In the genomic region with DNA sequence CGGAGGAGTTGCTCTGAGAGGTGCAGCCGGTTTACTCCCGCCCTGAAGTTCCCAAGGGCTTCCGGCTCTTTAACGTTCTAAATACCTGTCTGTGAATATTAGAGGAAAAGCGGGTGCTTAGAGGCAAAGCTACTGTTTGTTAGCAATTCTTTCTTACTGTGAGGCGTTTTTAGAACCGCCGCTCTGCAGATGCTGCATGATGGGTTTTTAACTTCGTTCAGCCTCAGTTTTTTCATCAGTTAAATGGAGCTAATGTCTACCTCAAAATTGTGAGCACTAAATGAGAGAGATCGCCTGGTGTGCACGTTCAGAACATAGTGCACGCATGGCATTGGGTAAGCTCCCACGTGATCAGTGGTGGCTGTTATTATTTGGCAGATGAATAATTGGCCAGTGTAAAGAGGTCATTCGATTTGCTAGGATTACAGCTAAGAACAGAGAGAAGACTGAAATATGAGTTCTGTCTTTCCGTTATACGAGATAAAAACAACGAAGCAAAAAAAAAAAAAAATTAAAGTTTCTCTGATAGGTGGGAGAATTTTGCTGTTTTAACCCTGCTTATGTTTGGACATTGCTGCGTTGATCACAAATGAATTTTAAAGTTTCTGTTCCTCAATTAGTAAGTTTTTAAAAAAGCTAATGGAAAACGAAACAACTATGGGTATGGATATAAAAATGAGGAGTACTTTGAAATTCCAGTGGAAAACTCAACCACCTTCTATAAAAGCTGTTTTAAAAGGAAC, we compare ENCODE assay signal across 8 cellular contexts. TPM values are rescaled to one million over a fixed set of nuclear protein-coding genes. Genes with fewer than 3 reads are reported as not detected.
DNase-seq lines count a peak whose midpoint lies in the region; ATAC-seq and TF ChIP-seq lines count a peak whose summit lies in the region.

No MANE protein-coding gene starts in this region.

- DNase-seq in NCI-H1436 treated with DMSO at 0.1 percent for 48 hours (lab: John Stamatoyannopoulos, UW) (peak; percentile 86), T-helper 17 cell (peak in 1 of 3 donors; percentile 18), choroid plexus epithelial cell (ENCODE audit: low read depth) (peak; percentile 96), left lung (peak; percentile 34 to 70)
- peak; percentile 10 for DNase-seq in stimulated activated CD8-positive, alpha-beta memory T cell treated with anti-CD3 and anti-CD28 coated beads, Interleukin-15, amount 100 ng/mL, for 1 hour (ENCODE audit: low read depth)

- H3K27ac ChIP-seq in 22Rv1 (peak overlapping the region; percentile 86), left lung (peak overlapping the region; percentile 93 to 97)

- H3K4me3 Mint-ChIP-seq in T-helper 17 cell, result peak overlapping the region; percentile 97

- peaks cover 0 to 37% of the 10 kb centered on the region in 2 donors for H3K4me1 ChIP-seq in left lung

- H3K4me1 Mint-ChIP-seq in T-helper 17 cell, result peaks cover 28% of the 10 kb centered on the region

- no peaks in the 10 kb centered on the region for H3K27me3 Mint-ChIP-seq in T-helper 17 cell

- H3K36me3 ChIP-seq in left lung, result no peaks in the 10 kb centered on the region

- ATAC-seq in GM18498 (IDR thresholded peaks at IDR 0.05; ENCODE audit: unreplicated experiment) (peak; percentile 52), HG02884 (IDR thresholded peaks at IDR 0.05; ENCODE audit: unreplicated experiment) (peak; percentile 49), T-helper 17 cell (peak; percentile 49), left lung (peak; percentile 67)

- peaks cover 4% of the 10 kb centered on the region for H3K36me3 Mint-ChIP-seq in T-helper 17 cell (ENCODE audit: low read depth)

- no peak for TF ChIP-seq CTCF in 22Rv1 (IDR thresholded peaks at IDR 0.05)
- TF ChIP-seq CTCF in choroid plexus epithelial cell (conservative IDR thresholded peaks at IDR 0.05; ENCODE audit: low read depth, low read length), result no peak
- no peak for TF ChIP-seq CTCF in left lung (IDR thresholded peaks at IDR 0.05)

- H3K9me3 ChIP-seq in T-helper 17 cell (ENCODE audit: control insufficient read depth, low read length, poor library complexity, severe bottlenecking) (no peaks in the 10 kb centered on the region), left lung (no peaks in the 10 kb centered on the region)

- H3K27me3 ChIP-seq in left lung, result no peaks in the 10 kb centered on the region

- H3K27ac Mint-ChIP-seq in T-helper 17 cell, result peak overlapping the region; percentile 97

- H3K4me3 ChIP-seq in choroid plexus epithelial cell (ENCODE audit: low read depth, low read length) (peak overlapping the region; percentile 91), left lung (peak overlapping the region; percentile 78 to 89)

- intact Hi-C loops in left lung (cut with DNase I), result no loop called here

RNA-seq across cellular contexts. Expression of gene TFB1M, which starts 0.7 kb away (rescaled TPM):
- total RNA-seq in T-helper 17 cell, result 10 to 100 TPM; 13.7 to 16.6 TPM
- 10 to 100 TPM; 20.6 to 21.0 TPM for total RNA-seq in left lung

RNA-seq across cellular contexts. Expression of gene CLDN20, which starts 51.1 kb away (rescaled TPM):
- not detected for total RNA-seq in T-helper 17 cell
- total RNA-seq in left lung, result not detected
